In genomic region chr16:1407749-1408148, GRCh38 we compare ENCODE assay signal across 7 cellular contexts. TPM values are rescaled to one million over a fixed set of nuclear protein-coding genes. Genes with fewer than 3 reads are reported as not detected.
DNase-seq lines count a peak whose midpoint lies in the region; ATAC-seq and TF ChIP-seq lines count a peak whose summit lies in the region.

No MANE protein-coding gene starts in this region.

- POLR2A ChIA-PET in Panc1 (lab: Charles Lee): interaction anchor here (0.6 kb wide), 1 partner anchor 386 kb away, joined by 3 read pairs; no protein-coding TSS in a partner anchor

- in situ Hi-C loops in Panc1 (cut with HindIII; ENCODE audit: low pct_unique_long_range_greater_than_20kb, low sequenced_read_pairs): no loop called here

- CTCF ChIA-PET in Panc1 (lab: Charles Lee): interaction anchor here (0.7 kb wide), 1 partner anchor 23 kb away, joined by 3 read pairs; the partner anchor contains the start of gene PERCC1

- H3K27ac ChIP-seq in Panc1 (ENCODE audit: low read length) (no peak overlapping the region), gastroesophageal sphincter (peak overlapping the region in 3 of 4 donors; percentile 20 to 74 (median 58)), smooth muscle cell (ENCODE audit: low read depth) (no peak overlapping the region)

- TF ChIP-seq POLR2A in gastroesophageal sphincter (IDR thresholded peaks at IDR 0.05): no peak

- BruUV-seq in Panc1 (replicated peaks; lab: Mats Ljungman, UMichigan): no TSS peak

- H3K4me3 ChIP-seq in Panc1 (ENCODE audit: low read depth in 2 of 2, low read length in 2 of 2): peak overlapping the region; percentile 61 to 74
- peak overlapping the region; percentile 2 to 51 for H3K4me3 ChIP-seq in gastroesophageal sphincter
- H3K4me3 ChIP-seq in smooth muscle cell: peak overlapping the region; percentile 84

- TF ChIP-seq CTCF in Panc1 (IDR thresholded peaks at IDR 0.05): no peak
- no peak for TF ChIP-seq CTCF in gastroesophageal sphincter (IDR thresholded peaks at IDR 0.05)
- TF ChIP-seq CTCF in smooth muscle cell (IDR thresholded peaks at IDR 0.05; ENCODE audit: borderline replicate concordance, insufficient read depth, poor library complexity, severe bottlenecking): no peak

- 15 to 35% methylated on average over 3 to 6 of the region's 10 CpGs for WGBS in gastroesophageal sphincter (ENCODE audit: low coverage in 1 of 2), 2 donors
- WGBS in smooth muscle cell (ENCODE audit: low lambda C conversion rate): 61% methylated on average over 10 of the region's 10 CpGs

- H3K4me1 ChIP-seq in Panc1 (ENCODE audit: control insufficient read depth, insufficient read depth, low read length): no peaks in the 10 kb centered on the region
- peaks cover 0 to 53% (median 9%) of the 10 kb centered on the region in 3 donors for H3K4me1 ChIP-seq in gastroesophageal sphincter
- no peaks in the 10 kb centered on the region for H3K4me1 ChIP-seq in smooth muscle cell (ENCODE audit: low read depth)

- H3K36me3 ChIP-seq in Panc1 (ENCODE audit: control insufficient read depth, insufficient read depth, low read length): no peaks in the 10 kb centered on the region
- peaks cover 0 to 79% of the 10 kb centered on the region in 2 donors for H3K36me3 ChIP-seq in gastroesophageal sphincter
- no peaks in the 10 kb centered on the region for H3K36me3 ChIP-seq in smooth muscle cell (ENCODE audit: low read depth)

- ATAC-seq in GM21447 (IDR thresholded peaks at IDR 0.05; ENCODE audit: unreplicated experiment) (peak; percentile 7), Panc1 (peak; percentile 67), gastroesophageal sphincter (peak; percentile 22)

- no peak overlapping the region for H2AFZ ChIP-seq in smooth muscle cell (ENCODE audit: low read depth)

- H4K20me1 ChIP-seq in smooth muscle cell (ENCODE audit: low read depth): peaks cover 6% of the 10 kb centered on the region

- intact Hi-C loops in Panc1 (cut with micrococcal nuclease; ENCODE audit: unreplicated experiment): no loop called here

- H3K27me3 ChIP-seq in Panc1 (ENCODE audit: control insufficient read depth, insufficient read depth, low read length) (no peaks in the 10 kb centered on the region), gastroesophageal sphincter (no peaks in the 10 kb centered on the region), smooth muscle cell (ENCODE audit: low read depth) (no peaks in the 10 kb centered on the region)

- H3K9me3 ChIP-seq in Panc1 (ENCODE audit: control insufficient read depth, insufficient read depth, low read depth, low read length) (no peaks in the 10 kb centered on the region), gastroesophageal sphincter (no peaks in the 10 kb centered on the region), smooth muscle cell (replicated peaks; ENCODE audit: low read depth) (no peaks in the 10 kb centered on the region)

- DNase-seq in Panc1 (ENCODE audit: low read depth, low spot score) (no peak), smooth muscle cell (lab: John Stamatoyannopoulos, UW; ENCODE audit: unreplicated experiment) (no peak), NCI-H69 (lab: John Stamatoyannopoulos, UW) (no peak), NK-92 (lab: John Stamatoyannopoulos, UW; ENCODE audit: unreplicated experiment) (no peak), GF-D8 (lab: John Stamatoyannopoulos, UW) (no peak)

- peak overlapping the region; percentile 94 for H3K4me2 ChIP-seq in smooth muscle cell

- H3K9ac ChIP-seq in smooth muscle cell (ENCODE audit: low read depth): no peak overlapping the region

- H3F3A ChIP-seq in smooth muscle cell (ENCODE audit: low read depth): no peaks in the 10 kb centered on the region

- peaks cover 4% of the 10 kb centered on the region for H3K79me2 ChIP-seq in smooth muscle cell (ENCODE audit: low read depth)

- no peak for TF ChIP-seq EP300 in gastroesophageal sphincter (IDR thresholded peaks at IDR 0.05)

RNA-seq across cellular contexts. Expression of gene UNKL, which starts 6.8 kb away (rescaled TPM):
- 26.6 TPM for total RNA-seq in Panc1 (2021; ENCODE audit: unreplicated experiment)
- polyA plus RNA-seq in Panc1 (2012; ENCODE audit: insufficient read length): 20.9 TPM
- total RNA-seq in gastroesophageal sphincter: 10 to 100 TPM; 12.3 to 29.4 (median 16.4) TPM
- 5.2 and 8.2 TPM in 2 replicates for total RNA-seq in smooth muscle cell
- polyA plus RNA-seq in smooth muscle cell: 6.2 and 9.3 TPM in 2 replicates

RNA-seq across cellular contexts. Expression of gene UQCC4, which starts 12.8 kb away (rescaled TPM):
- 18.1 TPM for total RNA-seq in Panc1 (2021; ENCODE audit: unreplicated experiment)
- 23.7 TPM for polyA plus RNA-seq in Panc1 (2012; ENCODE audit: insufficient read length)
- total RNA-seq in gastroesophageal sphincter: 10 to 100 TPM in 3 of 4 donors, 1 to 10 TPM in 1; 10.0 to 18.7 (median 13.8) TPM
- 17.2 and 21.8 TPM in 2 replicates for total RNA-seq in smooth muscle cell
- polyA plus RNA-seq in smooth muscle cell: 29.6 and 33.0 TPM in 2 replicates

RNA-seq across cellular contexts. Expression of gene PERCC1, which starts 23.1 kb away (rescaled TPM):
- total RNA-seq in Panc1 (2021; ENCODE audit: unreplicated experiment) (not detected), gastroesophageal sphincter (under 1 TPM in 1 of 4 donors, not detected in 3; 0.74 TPM), smooth muscle cell (not detected in 2 replicates)
- polyA plus RNA-seq in Panc1 (2012; ENCODE audit: insufficient read length): 0.40 TPM
- polyA plus RNA-seq in smooth muscle cell: not detected in 2 replicates

RNA-seq across cellular contexts. Expression of gene CCDC154, which starts 36.6 kb away (rescaled TPM):
- total RNA-seq in Panc1 (2021; ENCODE audit: unreplicated experiment) (2.0 TPM), gastroesophageal sphincter (not detected), smooth muscle cell (not detected in 2 replicates)
- 2.9 TPM for polyA plus RNA-seq in Panc1 (2012; ENCODE audit: insufficient read length)
- polyA plus RNA-seq in smooth muscle cell: 0.24 and 1.0 TPM in 2 replicates

RNA-seq across cellular contexts. Expression of gene GNPTG, which starts 56.0 kb away (rescaled TPM):
- 62.5 TPM for total RNA-seq in Panc1 (2021; ENCODE audit: unreplicated experiment)
- 83.3 TPM for polyA plus RNA-seq in Panc1 (2012; ENCODE audit: insufficient read length)
- 10 to 100 TPM; 45.1 to 55.3 (median 50.5) TPM for total RNA-seq in gastroesophageal sphincter
- total RNA-seq in smooth muscle cell: 28.0 and 34.4 TPM in 2 replicates
- 73.3 and 79.2 TPM in 2 replicates for polyA plus RNA-seq in smooth muscle cell

Comparison
In these comparisons a context has a peak if more than half of its experiments do, and no peak if none do; other contexts are left out.
1. ATAC-seq: peak in every context shown above with its lines; median percentile 67 in Panc1; 22 in gastroesophageal sphincter; 7 in GM21447.
2. H3K27ac ChIP-seq: peak in gastroesophageal sphincter (3 of 4); none in Panc1 (single experiment) and smooth muscle cell (single experiment).
3. H3K4me3 ChIP-seq: peak in every context shown above with its lines; median percentile 84 in smooth muscle cell; 68 in Panc1; 26 in gastroesophageal sphincter.